Comparison of ENCODE assay signal across 8 cellular contexts in the genomic region with DNA sequence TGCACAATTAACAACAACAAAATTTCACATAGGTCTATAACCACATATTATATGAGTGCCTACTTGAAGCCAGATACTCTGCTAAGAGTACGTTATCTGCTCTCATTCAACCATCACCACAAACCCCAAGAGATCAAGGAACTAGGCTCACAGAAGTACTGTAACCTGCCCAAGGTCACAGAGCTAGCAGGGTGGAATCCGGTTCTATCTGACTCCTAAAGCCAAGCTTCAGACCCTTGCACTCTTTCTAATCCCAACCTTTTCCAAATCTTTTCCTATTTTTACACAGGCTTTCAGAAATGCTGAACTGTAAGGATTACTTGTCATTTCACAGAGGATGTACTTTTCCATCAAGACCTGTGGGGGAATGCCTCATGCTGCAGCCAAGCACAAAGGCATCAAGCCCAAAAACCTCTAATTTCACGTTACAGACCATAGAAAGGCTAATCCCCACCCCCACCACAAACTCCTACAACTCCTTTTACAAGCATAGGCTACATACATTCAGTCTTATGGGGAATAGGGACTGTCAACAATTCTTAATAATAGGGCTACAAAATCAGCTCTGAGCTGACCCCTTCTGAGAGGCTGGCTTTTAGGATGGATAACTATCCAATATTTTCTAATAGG. TPM values are rescaled to one million over a fixed set of nuclear protein-coding genes. Genes with fewer than 3 reads are reported as not detected.
A peak's percentile ranks its signal among the peaks of the same experiment; 100 is the strongest.
DNase-seq lines count a peak whose midpoint lies in the region; ATAC-seq and TF ChIP-seq lines count a peak whose summit lies in the region.

No MANE protein-coding gene starts in this region.

- H3K36me3 Mint-ChIP-seq in T-cell: peaks cover 3% of the 10 kb centered on the region

- ATAC-seq in heart left ventricle (no peak), Right ventricle myocardium inferior (no peak), T-cell (replicated peaks in 1 of 4) (peak in 1 of 4 experiments; percentile 23), GM18517 (IDR thresholded peaks at IDR 0.05; ENCODE audit: unreplicated experiment) (no peak), HG03097 (IDR thresholded peaks at IDR 0.05; ENCODE audit: low FRiP score, unreplicated experiment) (no peak)

- H3K27ac Mint-ChIP-seq in T-cell: peak overlapping the region; percentile 98

- intact Hi-C loops in heart left ventricle (cut with DNase I): no loop called here
- intact Hi-C loops in Right ventricle myocardium inferior (cut with DNase I): loop anchor here (2.0 kb wide), 1 partner anchor 31 kb away; no protein-coding TSS in a partner anchor
- intact Hi-C loops in lower leg skin (cut with DNase I; ENCODE audit: low total_unique reads): no loop called here

- no peaks in the 10 kb centered on the region for H3K27me3 Mint-ChIP-seq in T-cell

- H3K9ac ChIP-seq in skeletal muscle satellite cell (ENCODE audit: low read depth, low read length): peak overlapping the region; percentile 87

- H3K4me1 Mint-ChIP-seq in T-cell: peaks cover 47 to 54% (median 48%) of the 10 kb centered on the region in 3 donors

- H3K4me1 ChIP-seq in heart left ventricle: peaks cover 0 to 62% (median 25%) of the 10 kb centered on the region in 12 donors
- peaks cover 17% of the 10 kb centered on the region for H3K4me1 ChIP-seq in skeletal muscle satellite cell (ENCODE audit: control insufficient read depth, insufficient read depth, low read length)

- no peak for DNase-seq in heart left ventricle
- no peak for DNase-seq in Right ventricle myocardium inferior (ENCODE audit: missing footprints)
- DNase-seq in T-cell: peak in 21 of 34 experiments; percentile 6 to 48 (median 22)
- peak; percentile 10 for DNase-seq in fibroblast of peridontal ligament (ENCODE audit: extremely low read depth)
- DNase-seq in lower leg skin (ENCODE audit: low spot score in 2 of 2): no peak

- H3K27me3 ChIP-seq in heart left ventricle: no peaks in the 10 kb centered on the region
- H3K27me3 ChIP-seq in skeletal muscle satellite cell (ENCODE audit: control insufficient read depth, insufficient read depth, low read length): no peaks in the 10 kb centered on the region

- peak overlapping the region in 11 of 12 donors; percentile 81 to 93 (median 86) for H3K27ac ChIP-seq in heart left ventricle

- CTCF ChIA-PET in T-cell (lab: Charles Lee): interaction anchor here (0.6 to 4.3 kb wide), 4 partner anchors 28 to 257 kb away, joined by 3 to 42 read pairs (median 8); a partner anchor contains a TSS

- H3K9me3 Mint-ChIP-seq in T-cell: no peaks in the 10 kb centered on the region

- H3K4me3 Mint-ChIP-seq in T-cell: peak overlapping the region; percentile 88 to 99 (median 97)

- POLR2A ChIA-PET in T-cell (lab: Charles Lee): interaction anchor here (0.6 to 2.9 kb wide), 3 partner anchors 142 to 259 kb away, joined by 3 to 39 read pairs (median 4); a partner anchor contains a TSS

- 14 to 23% (median 15%) methylated on average over 3 of the region's 3 CpGs for WGBS in heart left ventricle, 4 donors
- WGBS in lower leg skin, 2 donors: 38 to 46% methylated on average over 3 of the region's 3 CpGs

- TF ChIP-seq CTCF in heart left ventricle (IDR thresholded peaks at IDR 0.05) (no peak), lower leg skin (IDR thresholded peaks at IDR 0.05) (no peak)

- H3K36me3 ChIP-seq in heart left ventricle: no peaks in the 10 kb centered on the region
- no peaks in the 10 kb centered on the region for H3K36me3 ChIP-seq in skeletal muscle satellite cell (ENCODE audit: insufficient read depth, low read length)

- H3K9me3 ChIP-seq in heart left ventricle: no peaks in the 10 kb centered on the region
- H3K9me3 ChIP-seq in skeletal muscle satellite cell (replicated peaks; ENCODE audit: low read length): no peaks in the 10 kb centered on the region

- H3K4me2 ChIP-seq in skeletal muscle satellite cell (ENCODE audit: low read length): peak overlapping the region; percentile 92

- no peak for TF ChIP-seq POLR2A in heart left ventricle (IDR thresholded peaks at IDR 0.05)
- TF ChIP-seq POLR2A in lower leg skin (IDR thresholded peaks at IDR 0.05): no peak

- peak overlapping the region; percentile 55 to 93 (median 74) for H3K4me3 ChIP-seq in heart left ventricle
- H3K4me3 ChIP-seq in skeletal muscle satellite cell (ENCODE audit: low read length): peak overlapping the region; percentile 87
- H3K4me3 ChIP-seq in lower leg skin (ENCODE audit: low read depth, poor library complexity, severe bottlenecking): no peak overlapping the region

RNA-seq across cellular contexts. Expression of a gene that starts 0.9 kb away (rescaled TPM):
- total RNA-seq in heart left ventricle (10 to 100 TPM; 29.7 to 99.4 (median 44.0) TPM), Right ventricle myocardium inferior (43.4 TPM), T-cell (10 to 100 TPM; 18.1 to 22.7 (median 20.2) TPM), lower leg skin (10 to 100 TPM; 31.5 to 56.8 (median 53.8) TPM)
- polyA plus RNA-seq in heart left ventricle: 10 to 100 TPM; 21.2 to 44.0 TPM
- total RNA-seq in skeletal muscle satellite cell (2012; rRNA removed): 22.9 and 26.1 TPM in 2 replicates

RNA-seq across cellular contexts. Expression of a gene that starts 2.2 kb away (rescaled TPM):
- total RNA-seq in heart left ventricle: 1 to 10 TPM in 3 of 9 donors, under 1 TPM in 5, not detected in 1; 0.18 to 3.5 (median 0.73) TPM
- under 1 TPM; 0.08 to 0.55 TPM for polyA plus RNA-seq in heart left ventricle
- 0.95 TPM for total RNA-seq in Right ventricle myocardium inferior
- 1 to 10 TPM in 3 of 5 donors, under 1 TPM in 2; 0.55 to 1.9 (median 1.3) TPM for total RNA-seq in T-cell
- total RNA-seq in skeletal muscle satellite cell (2012; rRNA removed): 5.8 and 7.2 TPM in 2 replicates
- 1 to 10 TPM in 3 of 4 donors, under 1 TPM in 1; 0.91 to 2.4 (median 1.4) TPM for total RNA-seq in lower leg skin

Comparison
In these comparisons a context has a peak if more than half of its experiments do, and no peak if none do; other contexts are left out.
1. DNase-seq: peak in T-cell (21 of 34) and fibroblast of peridontal ligament (single experiment); none in heart left ventricle (0 of 5), Right ventricle myocardium inferior (single experiment) and lower leg skin (0 of 2).